ENCODE assay signal across 6 cellular contexts in the genomic region with DNA sequence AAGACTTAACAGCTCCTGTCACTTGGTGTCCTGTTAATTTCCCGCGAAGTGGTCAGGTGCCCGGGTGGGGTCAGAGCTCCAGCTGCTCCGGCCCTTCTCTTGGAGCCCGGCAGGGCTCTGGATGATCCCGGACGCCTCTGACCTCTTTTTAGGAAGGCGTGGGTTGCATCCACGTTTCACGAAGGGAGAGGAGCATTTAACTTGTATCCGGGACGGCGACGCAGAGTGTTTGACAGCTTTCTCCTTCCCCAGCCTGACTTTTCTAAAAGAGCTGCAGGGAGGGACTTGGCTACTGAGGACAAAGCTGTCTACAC. TPM values are rescaled to one million over a fixed set of nuclear protein-coding genes. Genes with fewer than 3 reads are reported as not detected.
DNase-seq lines count a peak whose midpoint lies in the region; ATAC-seq lines count a peak whose summit lies in the region.

No MANE protein-coding gene starts in this region.

- peak overlapping the region; percentile 98 for H3K4me3 Mint-ChIP-seq in activated naive CD8-positive, alpha-beta T cell

- peaks cover 7% of the 10 kb centered on the region for H3K9me3 Mint-ChIP-seq in activated naive CD8-positive, alpha-beta T cell (ENCODE audit: low read depth)

- no peaks in the 10 kb centered on the region for H3K27me3 ChIP-seq in mononuclear cell (ENCODE audit: insufficient read depth, low read length)

- H3K36me3 Mint-ChIP-seq in activated naive CD8-positive, alpha-beta T cell: peaks cover 17% of the 10 kb centered on the region

- no peaks in the 10 kb centered on the region for H3K27me3 Mint-ChIP-seq in activated naive CD8-positive, alpha-beta T cell

- H3K4me1 ChIP-seq in mononuclear cell (ENCODE audit: insufficient read depth, low read length): peaks cover 13% of the 10 kb centered on the region

- H3K27ac Mint-ChIP-seq in activated naive CD8-positive, alpha-beta T cell: peak overlapping the region; percentile 46

- peak; percentile 31 for ATAC-seq in HG02588 (IDR thresholded peaks at IDR 0.05; ENCODE audit: unreplicated experiment)

- DNase-seq in NCI-H510A (lab: John Stamatoyannopoulos, UW) (no peak), NCI-H2107 treated with DMSO at 0.1 percent for 48 hours (lab: John Stamatoyannopoulos, UW; ENCODE audit: unreplicated experiment) (no peak), NCI-H2171 (lab: John Stamatoyannopoulos, UW) (no peak)

- H3K4me1 Mint-ChIP-seq in activated naive CD8-positive, alpha-beta T cell (ENCODE audit: low read depth): peaks cover 13% of the 10 kb centered on the region

- peak overlapping the region; percentile 82 for H3K4me3 ChIP-seq in mononuclear cell (ENCODE audit: low read length)

- H3K9me3 ChIP-seq in mononuclear cell (ENCODE audit: low read depth, low read length): no peaks in the 10 kb centered on the region

RNA-seq across cellular contexts. Expression of gene ZNF155, which starts 0.7 kb away (rescaled TPM):
- total RNA-seq in mononuclear cell: 6.2 TPM

RNA-seq across cellular contexts. Expression of gene ZNF230, which starts 18.1 kb away (rescaled TPM):
- 3.3 TPM for total RNA-seq in mononuclear cell

RNA-seq across cellular contexts. Expression of gene ZNF221, which starts 33.6 kb away (rescaled TPM):
- total RNA-seq in mononuclear cell: 0.52 TPM

RNA-seq across cellular contexts. Expression of gene ZNF222, which starts 40.5 kb away (rescaled TPM):
- 3.1 TPM for total RNA-seq in mononuclear cell

RNA-seq across cellular contexts. Expression of gene ZNF45, which starts 49.6 kb away (rescaled TPM):
- 4.4 TPM for total RNA-seq in mononuclear cell
